11 cellular contexts compared by ENCODE assay signal in the genomic region with DNA sequence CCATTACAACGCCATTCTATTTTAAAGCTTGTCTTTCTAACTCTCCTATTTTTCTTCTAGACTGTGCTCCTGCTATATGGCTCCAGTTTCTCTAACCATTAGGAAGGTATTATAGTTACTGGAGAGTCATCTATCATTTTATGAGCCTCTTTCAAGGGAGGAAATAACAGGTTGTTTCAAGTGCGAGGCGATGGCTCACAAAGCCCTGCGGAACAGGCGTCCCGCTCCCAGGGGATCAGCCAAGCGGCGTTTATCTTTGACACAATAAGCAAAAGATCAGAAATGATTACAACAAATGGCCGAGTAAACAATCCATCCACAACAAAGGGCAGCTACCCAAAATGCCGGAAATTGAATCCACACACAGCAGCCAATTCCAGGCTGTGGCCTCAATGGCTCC.
"Had no signal": no experiment of that assay in that cellular context is flagged by ENCODE, and none has a peak within 500 bp of the region (broad histone marks: within the 10 kb centered on the region; RNA-seq: fewer than 3 reads in every experiment).

No MANE protein-coding gene starts in this region.

- ATAC-seq: effector memory CD8-positive, alpha-beta T cell; foreskin keratinocyte; stimulated activated naive B cell treated with anti-CD40 and anti-IgM and Interleukin-4, amounts not matched to agents 10 μg/mL and 1 μg/mL and 100 μg/mL, for 72 hours had no signal

- DNase-seq: activated naive CD4-positive, alpha-beta T cell treated with anti-CD3 and anti-CD28 coated beads, Interleukin-2, amount 10 ng/mL, durations not matched to agents 7 days and 5 days; dermis blood vessel endothelial cell; effector memory CD8-positive, alpha-beta T cell; foreskin keratinocyte; immature natural killer cell; nucleus accumbens; posterior cingulate gyrus; stimulated activated CD4-positive, alpha-beta T cell treated with anti-CD3 and anti-CD28 coated beads, Interleukin-15, amount 100 ng/mL, for 24 hours; stimulated activated CD4-positive, alpha-beta T cell treated with anti-CD3 and anti-CD28 coated beads, Interleukin-4, amount 100 ng/mL, for 1 hour; stimulated activated naive B cell treated with anti-CD40 and anti-IgM and Interleukin-4, amounts not matched to agents 10 μg/mL and 1 μg/mL and 100 μg/mL, for 72 hours; thyroid gland had no signal
